1 cellular context compared by ENCODE assay signal in the genomic region with DNA sequence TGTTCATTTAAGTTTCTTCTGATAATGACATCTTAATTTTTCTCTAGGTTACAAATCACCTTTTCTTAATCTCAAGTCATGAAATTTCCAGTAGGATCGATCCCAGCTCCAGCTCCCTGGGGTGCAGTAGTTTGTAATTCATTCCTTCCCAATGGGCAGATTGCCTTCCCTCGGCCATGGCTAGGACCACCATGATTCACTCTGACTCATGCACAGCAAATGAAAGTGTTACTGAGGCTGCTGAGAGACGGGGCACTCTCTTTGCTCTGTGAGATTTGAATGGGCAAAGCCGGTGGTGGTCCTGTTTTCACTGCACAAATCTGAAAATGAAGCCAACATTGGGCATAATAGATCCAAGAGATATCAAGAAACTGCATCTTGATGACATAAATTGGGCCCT.
TF ChIP-seq lines count a peak whose summit lies in the region.

No MANE protein-coding gene starts in this region.

TF ChIP-seq in IMR-90, 13 proteins besides CTCF, POLR2A, EP300 and RAD21:
- no peak for TF ChIP-seq NFE2L2 (IDR thresholded peaks at IDR 0.05; ENCODE audit: low read depth, low read length)
- no peak for TF ChIP-seq BHLHE40 (IDR thresholded peaks at IDR 0.05; ENCODE audit: low read depth, low read length)
- TF ChIP-seq FOS (IDR thresholded peaks at IDR 0.05; ENCODE audit: low read depth, low read length) = peak; percentile 66; the same call in 1 of the 2 replicates
